16 cellular contexts compared by ENCODE assay signal in the genomic region with DNA sequence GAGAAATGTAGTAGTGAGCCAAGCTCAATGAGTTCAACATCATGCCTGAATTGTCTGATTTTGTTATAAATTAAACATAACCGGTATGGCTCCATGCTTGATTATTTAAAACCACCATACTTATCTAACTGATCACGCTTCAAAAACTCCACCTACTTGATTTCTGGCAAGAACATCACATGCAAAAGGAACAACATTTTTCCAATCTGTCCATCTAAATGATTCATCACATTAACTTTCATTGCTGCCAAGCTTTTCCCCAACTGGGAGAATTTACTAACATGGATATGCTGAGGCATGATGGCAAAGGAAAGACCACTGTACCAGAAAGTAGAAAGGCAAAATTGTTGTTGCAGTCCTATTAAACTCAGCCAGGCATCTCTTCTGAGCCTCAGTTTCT.
DNase-seq lines count a peak whose midpoint lies in the region; TF ChIP-seq lines count a peak whose summit lies in the region.
"Had no signal": no experiment of that assay in that cellular context is flagged by ENCODE, and none has a peak within 500 bp of the region (broad histone marks: within the 10 kb centered on the region; RNA-seq: fewer than 3 reads in every experiment).

No MANE protein-coding gene starts in this region.

- H3K27me3 ChIP-seq in CD4-positive, alpha-beta memory T cell (ENCODE audit: insufficient read depth, low read length), result no peaks in the 10 kb centered on the region
- H3K27me3 ChIP-seq: BE2C, SJSA1 had no signal

- no peak overlapping the region for H3K4me3 Mint-ChIP-seq in HFFc6
- H3K4me3 Mint-ChIP-seq in CD4-positive, alpha-beta memory T cell, result no peak overlapping the region
- H3K4me3 Mint-ChIP-seq: CD4-positive, CD25-positive, alpha-beta regulatory T cell had no signal

- no peaks in the 10 kb centered on the region for H3K9me3 ChIP-seq in CD4-positive, alpha-beta memory T cell (ENCODE audit: control insufficient read depth in 1 of 2, low read length in 2 of 2)
- H3K9me3 ChIP-seq: BE2C, Caco-2, SJSA1 had no signal

- intact Hi-C loops in CD4-positive, alpha-beta memory T cell (cut with micrococcal nuclease), result no loop called here

- POLR2A ChIA-PET in CD4-positive, alpha-beta memory T cell (lab: Charles Lee; ENCODE audit: partially characterized antibody), result no interaction called here

- H3K4me3 ChIP-seq in fibroblast of the aortic adventitia (ENCODE audit: low read depth, low read length), result no peak overlapping the region
- no peak overlapping the region for H3K4me3 ChIP-seq in CD4-positive, alpha-beta memory T cell (ENCODE audit: low read length in 2 of 2)
- H3K4me3 ChIP-seq: SJSA1 had no signal

- H3K27ac Mint-ChIP-seq in HFFc6, result no peak overlapping the region
- H3K27ac Mint-ChIP-seq in CD4-positive, alpha-beta memory T cell, result no peak overlapping the region
- H3K27ac Mint-ChIP-seq: CD4-positive, CD25-positive, alpha-beta regulatory T cell had no signal

- peaks cover 8% of the 10 kb centered on the region for H3K4me1 ChIP-seq in CD4-positive, alpha-beta memory T cell (ENCODE audit: insufficient read depth, low read length)
- H3K4me1 ChIP-seq: Caco-2 had no signal

- H3K27me3 Mint-ChIP-seq in HFFc6 (ENCODE audit: insufficient read depth), result no peaks in the 10 kb centered on the region; the same call in 1 of the 2 replicates
- no peaks in the 10 kb centered on the region for H3K27me3 Mint-ChIP-seq in CD4-positive, alpha-beta memory T cell

- H3K36me3 ChIP-seq in CD4-positive, alpha-beta memory T cell (ENCODE audit: insufficient read depth, low read length), result no peaks in the 10 kb centered on the region
- H3K36me3 ChIP-seq: BE2C, SJSA1 had no signal

- CTCF ChIA-PET in CD4-positive, alpha-beta memory T cell (lab: Charles Lee; ENCODE audit: partially characterized antibody), result interaction anchor here (1.2 to 2.4 kb wide), 5 partner anchors 9 to 1174 kb away, joined by 3 to 7 read pairs (median 6); a partner anchor contains a TSS

- TF ChIP-seq CTCF in HFFc6 (IDR thresholded peaks at IDR 0.05), result no peak
- TF ChIP-seq CTCF in fibroblast of the aortic adventitia (IDR thresholded peaks at IDR 0.05; ENCODE audit: insufficient read depth, low read length), result no peak

- H3K27ac ChIP-seq in CD4-positive, alpha-beta memory T cell (ENCODE audit: low read depth, low read length), result no peak overlapping the region
- H3K27ac ChIP-seq: SJSA1 had no signal

- peak; percentile 40 for DNase-seq in HFFc6
- DNase-seq in astrocyte of the hippocampus (ENCODE audit: low read depth, low spot score), result peak; percentile 56
- peak; percentile 55 for DNase-seq in fibroblast of the aortic adventitia (ENCODE audit: low read depth)
- DNase-seq in renal cortical epithelial cell (ENCODE audit: low read depth), result peak; percentile 11
- no peak for DNase-seq in RPMI8226
- no peak for DNase-seq in H4 (ENCODE audit: low spot score)
- DNase-seq in CD4-positive, alpha-beta memory T cell, result no peak
- DNase-seq in NOMO-1 (lab: John Stamatoyannopoulos, UW; ENCODE audit: unreplicated experiment in 2 of 2), result no peak
- DNase-seq: BE2C; Caco-2; CD4-positive, CD25-positive, alpha-beta regulatory T cell; KG1; NCI-H1417 treated with DMSO at 0.1 percent for 48 hours; NCI-H187 treated with DMSO at 0.1 percent for 48 hours; NCI-H526 had no signal

- no peaks in the 10 kb centered on the region for H3K9me3 Mint-ChIP-seq in HFFc6
- H3K9me3 Mint-ChIP-seq in CD4-positive, alpha-beta memory T cell, result no peaks in the 10 kb centered on the region
- H3K9me3 Mint-ChIP-seq: CD4-positive, CD25-positive, alpha-beta regulatory T cell had no signal

- H3K36me3 Mint-ChIP-seq in HFFc6 (ENCODE audit: low read depth), result no peaks in the 10 kb centered on the region
- no peaks in the 10 kb centered on the region for H3K36me3 Mint-ChIP-seq in CD4-positive, alpha-beta memory T cell
- H3K36me3 Mint-ChIP-seq: CD4-positive, CD25-positive, alpha-beta regulatory T cell had no signal

- H3K4me1 Mint-ChIP-seq in HFFc6 (ENCODE audit: low read depth), result peaks cover 39% of the 10 kb centered on the region
- peaks cover 0 to 14% (median 10%) of the 10 kb centered on the region in 4 donors for H3K4me1 Mint-ChIP-seq in CD4-positive, alpha-beta memory T cell

Comparison
In these comparisons a context has a peak if more than half of its experiments do, and no peak if none do; other contexts are left out.
1. DNase-seq: peak in HFFc6 (single experiment), astrocyte of the hippocampus (single experiment), fibroblast of the aortic adventitia (single experiment) and renal cortical epithelial cell (single experiment); none in RPMI8226 (single experiment), H4 (single experiment), CD4-positive, alpha-beta memory T cell (0 of 5) and NOMO-1 (0 of 2).